8 cellular contexts compared by ENCODE assay signal in genomic region chr9:128771745-128772519, GRCh38. TPM values are rescaled to one million over a fixed set of nuclear protein-coding genes. Genes with fewer than 3 reads are reported as not detected.
A peak's percentile ranks its signal among the peaks of the same experiment; 100 is the strongest.
DNase-seq lines count a peak whose midpoint lies in the region; ATAC-seq, FAIRE-seq and TF ChIP-seq lines count a peak whose summit lies in the region.

ZER1 (minus strand) TSS chr9:128771927; CDS start chr9:128755565, 16,362 bp downstream.

- peak within 1 kb of the TSS; percentile 90 for H3K4me3 ChIP-seq in coronary artery

- no peak for TF ChIP-seq CTCF in coronary artery (IDR thresholded peaks at IDR 0.05)

- DNase-seq in AML-193 (lab: John Stamatoyannopoulos, UW), result peak; percentile 69 to 74
- DNase-seq in GM19239 (ENCODE audit: insufficient read length, low spot score), result peak; percentile 98
- DNase-seq in NCI-H526 treated with DMSO at 0.1 percent for 48 hours (lab: John Stamatoyannopoulos, UW), result peak; percentile 55
- DNase-seq in activated CD4-positive, alpha-beta T cell treated with anti-CD3 and anti-CD28 coated beads, Interleukin-2, amount 10 ng/mL, durations not matched to agents 24 days and 14 days, result peak; percentile 99
- peak; percentile 89 for DNase-seq in coronary artery (ENCODE audit: low spot score)
- peak; percentile 94 for DNase-seq in left lobe of liver (ENCODE audit: low spot score)
- peak; percentile 94 to 97 for DNase-seq in stimulated activated CD4-positive, alpha-beta T cell treated with anti-CD3 and anti-CD28 coated beads, Interleukin-2, amount 100 ng/mL, for 24 hours

- H3K36me3 Mint-ChIP-seq in activated CD4-positive, alpha-beta T cell treated with anti-CD3 and anti-CD28 coated beads, Interleukin-2, amount 10 ng/mL, durations not matched to agents 24 days and 14 days (ENCODE audit: low read depth), result no peaks in the 10 kb centered on the region

- H3K4me1 Mint-ChIP-seq in activated CD4-positive, alpha-beta T cell treated with anti-CD3 and anti-CD28 coated beads, Interleukin-2, amount 10 ng/mL, durations not matched to agents 24 days and 14 days, result peaks cover 15% of the 10 kb centered on the region

- no peaks in the 10 kb centered on the region for H3K27me3 Mint-ChIP-seq in activated CD4-positive, alpha-beta T cell treated with anti-CD3 and anti-CD28 coated beads, Interleukin-2, amount 10 ng/mL, durations not matched to agents 24 days and 14 days

- peak; percentile 45 for FAIRE-seq in GM19239 (lab: Jason Lieb, UNC)

- peak within 1 kb of the TSS; percentile 87 for H3K4me3 Mint-ChIP-seq in activated CD4-positive, alpha-beta T cell treated with anti-CD3 and anti-CD28 coated beads, Interleukin-2, amount 10 ng/mL, durations not matched to agents 24 days and 14 days

- H3K9me3 Mint-ChIP-seq in activated CD4-positive, alpha-beta T cell treated with anti-CD3 and anti-CD28 coated beads, Interleukin-2, amount 10 ng/mL, durations not matched to agents 24 days and 14 days, result peaks cover 4% of the 10 kb centered on the region

- peak; percentile 84 for ATAC-seq in HG03442 (IDR thresholded peaks at IDR 0.05; ENCODE audit: unreplicated experiment)
- peak; percentile 96 for ATAC-seq in left lobe of liver

- H3K27ac Mint-ChIP-seq in activated CD4-positive, alpha-beta T cell treated with anti-CD3 and anti-CD28 coated beads, Interleukin-2, amount 10 ng/mL, durations not matched to agents 24 days and 14 days, result peak within 1 kb of the TSS; percentile 90

- intact Hi-C loops in activated CD4-positive, alpha-beta T cell treated with anti-CD3 and anti-CD28 coated beads, Interleukin-2, amount 10 ng/mL, durations not matched to agents 24 days and 14 days (cut with micrococcal nuclease), result loop anchor here (1.0 to 5.0 kb wide), 4 partner anchors 15 to 109 kb away; partner anchors contain the start of genes ENDOG, KYAT1, SET and TBC1D13

- H3K27ac ChIP-seq in coronary artery, result peak within 1 kb of the TSS; percentile 80 to 95

RNA-seq across cellular contexts. Expression of gene ZER1, which starts in this region (rescaled TPM):
- total RNA-seq in activated CD4-positive, alpha-beta T cell treated with anti-CD3 and anti-CD28 coated beads, Interleukin-2, amount 10 ng/mL, durations not matched to agents 24 days and 14 days, result 12.3 and 14.4 TPM in 2 replicates
- total RNA-seq in left lobe of liver, result 15.6 TPM

Comparison
In these comparisons a context has a peak if more than half of its experiments do, and no peak if none do; other contexts are left out.
1. Peak in every context shown above with its lines: DNase-seq, ATAC-seq, H3K4me3 ChIP-seq and H3K27ac ChIP-seq.